ENCODE assay signal across 1 cellular context in the genomic region with DNA sequence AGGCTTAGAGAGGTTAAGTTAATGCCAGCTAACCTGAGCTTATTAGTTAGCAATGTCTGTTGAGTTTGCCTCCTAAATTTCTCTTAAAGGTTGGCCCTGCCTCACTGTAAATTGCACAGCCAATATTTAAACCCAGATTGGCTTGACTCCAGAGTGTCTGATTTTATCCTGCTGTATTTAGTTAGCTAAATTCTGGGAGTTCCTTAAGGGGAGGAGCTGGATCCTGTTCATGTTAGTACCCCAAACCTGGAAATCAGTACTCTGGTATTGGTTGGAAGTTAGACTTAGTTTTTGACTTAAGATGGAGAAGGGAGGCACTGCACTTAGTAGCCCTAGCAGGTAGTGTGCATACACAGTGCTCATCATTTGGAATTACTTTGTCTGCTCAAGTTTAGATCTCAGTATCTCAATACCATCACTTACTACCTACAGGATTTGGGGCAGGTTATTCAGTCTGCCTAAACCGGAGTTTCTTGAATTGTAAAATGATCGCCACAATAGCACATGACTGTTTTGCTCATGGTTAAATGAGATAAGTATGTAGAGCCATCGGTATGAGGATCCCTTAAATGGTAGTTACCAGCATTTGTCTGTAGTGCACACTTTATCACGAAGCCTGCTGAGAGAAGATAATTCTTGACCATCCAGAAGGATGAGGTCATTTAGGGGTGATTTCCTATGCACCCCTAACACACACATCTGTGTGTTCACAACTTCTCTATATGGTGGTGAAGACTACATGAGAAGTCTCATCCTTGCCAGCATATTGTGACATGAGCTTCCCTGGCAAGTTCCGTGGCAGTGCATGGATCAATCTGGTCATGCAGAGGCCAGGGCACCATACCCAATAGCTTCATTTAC.
TF ChIP-seq lines count a peak whose summit lies in the region.

No MANE protein-coding gene starts in this region.

TF ChIP-seq in K562, 482 proteins besides CTCF, POLR2A, EP300 and RAD21 (continued from another document and continues in another):
- TF ChIP-seq, protein P1, sequence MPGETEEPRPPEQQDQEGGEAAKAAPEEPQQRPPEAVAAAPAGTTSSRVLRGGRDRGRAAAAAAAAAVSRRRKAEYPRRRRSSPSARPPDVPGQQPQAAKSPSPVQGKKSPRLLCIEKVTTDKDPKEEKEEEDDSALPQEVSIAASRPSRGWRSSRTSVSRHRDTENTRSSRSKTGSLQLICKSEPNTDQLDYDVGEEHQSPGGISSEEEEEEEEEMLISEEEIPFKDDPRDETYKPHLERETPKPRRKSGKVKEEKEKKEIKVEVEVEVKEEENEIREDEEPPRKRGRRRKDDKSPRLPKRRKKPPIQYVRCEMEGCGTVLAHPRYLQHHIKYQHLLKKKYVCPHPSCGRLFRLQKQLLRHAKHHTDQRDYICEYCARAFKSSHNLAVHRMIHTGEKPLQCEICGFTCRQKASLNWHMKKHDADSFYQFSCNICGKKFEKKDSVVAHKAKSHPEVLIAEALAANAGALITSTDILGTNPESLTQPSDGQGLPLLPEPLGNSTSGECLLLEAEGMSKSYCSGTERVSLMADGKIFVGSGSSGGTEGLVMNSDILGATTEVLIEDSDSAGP (CRISPR knock-in tag; IDR thresholded peaks at IDR 0.05) = no peak
- TF ChIP-seq CCNT2 (IDR thresholded peaks at IDR 0.05; ENCODE audit: borderline replicate concordance, extremely low read depth, insufficient read length, low read depth, low read length) (peak; percentile 72), ZNF507 (tag; conservative IDR thresholded peaks at IDR 0.05) (no peak), BCOR (IDR thresholded peaks at IDR 0.05) (0 out of 2 replicates have a peak, but pooled peaks have one; percentile 24), CBX3 (IDR thresholded peaks at IDR 0.05; ENCODE audit: borderline replicate concordance in 1 of 2, low read length in 2 of 2) (peak in 1 of 2 experiments; percentile 67; a peak in 2 of 3 replicates), ZNF23 (CRISPR knock-in tag; IDR thresholded peaks at IDR 0.05) (no peak), ZFPM2 (CRISPR knock-in tag; IDR thresholded peaks at IDR 0.05) (0 out of 2 replicates have a peak, but pooled peaks have one; percentile 48), BRD9 (IDR thresholded peaks at IDR 0.05; ENCODE audit: low read depth, partially characterized antibody) (peak; percentile 78), NELFE (IDR thresholded peaks at IDR 0.05; ENCODE audit: insufficient read depth, insufficient read length) (no peak), TAL1 (IDR thresholded peaks at IDR 0.05) (peak; percentile 96), STAT5B (CRISPR knock-in tag; IDR thresholded peaks at IDR 0.05) (no peak), ZSCAN32 (CRISPR knock-in tag; IDR thresholded peaks at IDR 0.05) (no peak), RFX7 (CRISPR knock-in tag; IDR thresholded peaks at IDR 0.05) (no peak), TSC22D4 (tag; IDR thresholded peaks at IDR 0.05) (no peak), HMG20B (CRISPR knock-in tag; IDR thresholded peaks at IDR 0.05) (no peak), ATF1 (CRISPR knock-in tag; IDR thresholded peaks at IDR 0.05) (no peak), ATF1 (tag; IDR thresholded peaks at IDR 0.05) (peak; percentile 46), NR2C2 (CRISPR knock-in tag; IDR thresholded peaks at IDR 0.05) (no peak), NR2C2 (tag; IDR thresholded peaks at IDR 0.05) (peak; percentile 65), HSF4 (CRISPR knock-in tag; IDR thresholded peaks at IDR 0.05; ENCODE audit: borderline replicate concordance) (0 out of 2 replicates have a peak, but pooled peaks have one; percentile 2), RFX5 (IDR thresholded peaks at IDR 0.05; ENCODE audit: low read depth, low read length) (no peak), ZNF24 (IDR thresholded peaks at IDR 0.05) (no peak), ZNF165 (CRISPR knock-in tag; IDR thresholded peaks at IDR 0.05; ENCODE audit: borderline replicate concordance) (no peak), ZNF696 (CRISPR knock-in tag; conservative IDR thresholded peaks at IDR 0.05) (no peak), CBFB (CRISPR knock-in tag; IDR thresholded peaks at IDR 0.05) (no peak), YBX1 (IDR thresholded peaks at IDR 0.05) (no peak), TFAM (CRISPR knock-in tag; conservative IDR thresholded peaks at IDR 0.05) (no peak), EP400 (IDR thresholded peaks at IDR 0.05) (peak; percentile 61; the same call in 1 of the 2 replicates), GATA2 (CRISPR knock-in tag; IDR thresholded peaks at IDR 0.05) (peak; percentile 62; the same call in 1 of the 2 replicates), CREM (IDR thresholded peaks at IDR 0.05; ENCODE audit: low read depth) (peak; percentile 74), U2AF2 (optimal IDR thresholded peaks at IDR 0.05; ENCODE audit: low read depth, low read length) (no peak), ZNF668 (CRISPR knock-in tag; IDR thresholded peaks at IDR 0.05) (peak; percentile 43; the same call in 1 of the 2 replicates), KLF10 (CRISPR knock-in tag; IDR thresholded peaks at IDR 0.05) (no peak), NFE2 (IDR thresholded peaks at IDR 0.05; ENCODE audit: low read depth) (0 out of 2 replicates have a peak, but pooled peaks have one; percentile 26), RBM39 (optimal IDR thresholded peaks at IDR 0.05; ENCODE audit: low read depth, low read length) (no peak), ZNF445 (CRISPR knock-in tag; IDR thresholded peaks at IDR 0.05; ENCODE audit: low read depth) (no peak), NCOA6 (IDR thresholded peaks at IDR 0.05) (no peak), ZEB2 (IDR thresholded peaks at IDR 0.05) (peak; percentile 65), WHSC1 (IDR thresholded peaks at IDR 0.05; ENCODE audit: low read length) (no peak), ZNF57 (CRISPR knock-in tag; IDR thresholded peaks at IDR 0.05) (no peak), GATAD2B (IDR thresholded peaks at IDR 0.05; ENCODE audit: borderline replicate concordance) (peak; percentile 47; the same call in 1 of the 2 replicates), ZKSCAN8 (CRISPR knock-in tag; IDR thresholded peaks at IDR 0.05) (no peak; the same call in 1 of the 2 replicates), MIER1 (IDR thresholded peaks at IDR 0.05; ENCODE audit: low read depth) (no peak), ETS2 (tag; IDR thresholded peaks at IDR 0.05; ENCODE audit: borderline replicate concordance, poor library complexity, severe bottlenecking) (no peak), ID3 (CRISPR knock-in tag; IDR thresholded peaks at IDR 0.05) (no peak), ID3 (tag; IDR thresholded peaks at IDR 0.05) (peak; percentile 32; the same call in 1 of the 2 replicates), NFIX (CRISPR knock-in tag; IDR thresholded peaks at IDR 0.05; ENCODE audit: low read depth) (no peak), XRCC3 (IDR thresholded peaks at IDR 0.05) (no peak), IRF2 (CRISPR knock-in tag; IDR thresholded peaks at IDR 0.05) (no peak), SMARCC2 (IDR thresholded peaks at IDR 0.05; ENCODE audit: low read depth) (no peak; the same call in 1 of the 2 replicates), DEAF1 (CRISPR knock-in tag; IDR thresholded peaks at IDR 0.05) (0 out of 2 replicates have a peak, but pooled peaks have one; percentile 6), ZNF77 (CRISPR knock-in tag; IDR thresholded peaks at IDR 0.05) (no peak), KHSRP (IDR thresholded peaks at IDR 0.05) (no peak), ZKSCAN3 (CRISPR knock-in tag; IDR thresholded peaks at IDR 0.05) (no peak), NR4A1 (CRISPR knock-in tag; IDR thresholded peaks at IDR 0.05) (no peak), NR4A1 (tag; IDR thresholded peaks at IDR 0.05) (peak; percentile 56; the same call in 1 of the 2 replicates), TCF3 (CRISPR knock-in tag; IDR thresholded peaks at IDR 0.05) (peak; percentile 96)
- TF ChIP-seq, protein P2, sequence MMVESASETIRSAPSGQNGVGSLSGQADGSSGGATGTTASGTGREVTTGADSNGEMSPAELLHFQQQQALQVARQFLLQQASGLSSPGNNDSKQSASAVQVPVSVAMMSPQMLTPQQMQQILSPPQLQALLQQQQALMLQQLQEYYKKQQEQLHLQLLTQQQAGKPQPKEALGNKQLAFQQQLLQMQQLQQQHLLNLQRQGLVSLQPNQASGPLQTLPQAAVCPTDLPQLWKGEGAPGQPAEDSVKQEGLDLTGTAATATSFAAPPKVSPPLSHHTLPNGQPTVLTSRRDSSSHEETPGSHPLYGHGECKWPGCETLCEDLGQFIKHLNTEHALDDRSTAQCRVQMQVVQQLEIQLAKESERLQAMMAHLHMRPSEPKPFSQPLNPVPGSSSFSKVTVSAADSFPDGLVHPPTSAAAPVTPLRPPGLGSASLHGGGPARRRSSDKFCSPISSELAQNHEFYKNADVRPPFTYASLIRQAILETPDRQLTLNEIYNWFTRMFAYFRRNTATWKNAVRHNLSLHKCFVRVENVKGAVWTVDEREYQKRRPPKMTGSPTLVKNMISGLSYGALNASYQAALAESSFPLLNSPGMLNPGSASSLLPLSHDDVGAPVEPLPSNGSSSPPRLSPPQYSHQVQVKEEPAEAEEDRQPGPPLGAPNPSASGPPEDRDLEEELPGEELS (CRISPR knock-in tag; IDR thresholded peaks at IDR 0.05; ENCODE audit: borderline replicate concordance) = no peak
- TF ChIP-seq, protein P3, sequence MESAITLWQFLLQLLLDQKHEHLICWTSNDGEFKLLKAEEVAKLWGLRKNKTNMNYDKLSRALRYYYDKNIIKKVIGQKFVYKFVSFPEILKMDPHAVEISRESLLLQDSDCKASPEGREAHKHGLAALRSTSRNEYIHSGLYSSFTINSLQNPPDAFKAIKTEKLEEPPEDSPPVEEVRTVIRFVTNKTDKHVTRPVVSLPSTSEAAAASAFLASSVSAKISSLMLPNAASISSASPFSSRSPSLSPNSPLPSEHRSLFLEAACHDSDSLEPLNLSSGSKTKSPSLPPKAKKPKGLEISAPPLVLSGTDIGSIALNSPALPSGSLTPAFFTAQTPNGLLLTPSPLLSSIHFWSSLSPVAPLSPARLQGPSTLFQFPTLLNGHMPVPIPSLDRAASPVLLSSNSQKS (CRISPR knock-in tag; IDR thresholded peaks at IDR 0.05) = no peak
- TF ChIP-seq, protein P4, sequence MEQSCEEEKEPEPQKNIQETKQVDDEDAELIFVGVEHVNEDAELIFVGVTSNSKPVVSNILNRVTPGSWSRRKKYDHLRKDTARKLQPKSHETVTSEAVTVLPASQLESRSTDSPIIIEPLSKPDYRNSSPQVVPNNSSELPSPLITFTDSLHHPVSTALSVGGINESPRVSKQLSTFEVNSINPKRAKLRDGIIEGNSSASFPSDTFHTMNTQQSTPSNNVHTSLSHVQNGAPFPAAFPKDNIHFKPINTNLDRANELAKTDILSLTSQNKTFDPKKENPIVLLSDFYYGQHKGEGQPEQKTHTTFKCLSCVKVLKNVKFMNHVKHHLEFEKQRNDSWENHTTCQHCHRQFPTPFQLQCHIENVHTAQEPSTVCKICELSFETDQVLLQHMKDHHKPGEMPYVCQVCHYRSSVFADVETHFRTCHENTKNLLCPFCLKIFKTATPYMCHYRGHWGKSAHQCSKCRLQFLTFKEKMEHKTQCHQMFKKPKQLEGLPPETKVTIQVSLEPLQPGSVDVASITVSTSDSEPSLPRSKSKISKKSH (CRISPR knock-in tag; IDR thresholded peaks at IDR 0.05) = no peak
- TF ChIP-seq, protein P5, sequence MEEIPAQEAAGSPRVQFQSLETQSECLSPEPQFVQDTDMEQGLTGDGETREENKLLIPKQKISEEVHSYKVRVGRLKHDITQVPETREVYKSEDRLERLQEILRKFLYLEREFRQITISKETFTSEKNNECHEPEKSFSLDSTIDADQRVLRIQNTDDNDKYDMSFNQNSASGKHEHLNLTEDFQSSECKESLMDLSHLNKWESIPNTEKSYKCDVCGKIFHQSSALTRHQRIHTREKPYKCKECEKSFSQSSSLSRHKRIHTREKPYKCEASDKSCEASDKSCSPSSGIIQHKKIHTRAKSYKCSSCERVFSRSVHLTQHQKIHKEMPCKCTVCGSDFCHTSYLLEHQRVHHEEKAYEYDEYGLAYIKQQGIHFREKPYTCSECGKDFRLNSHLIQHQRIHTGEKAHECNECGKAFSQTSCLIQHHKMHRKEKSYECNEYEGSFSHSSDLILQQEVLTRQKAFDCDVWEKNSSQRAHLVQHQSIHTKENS (CRISPR knock-in tag; IDR thresholded peaks at IDR 0.05) = no peak
- TF ChIP-seq, protein P6, sequence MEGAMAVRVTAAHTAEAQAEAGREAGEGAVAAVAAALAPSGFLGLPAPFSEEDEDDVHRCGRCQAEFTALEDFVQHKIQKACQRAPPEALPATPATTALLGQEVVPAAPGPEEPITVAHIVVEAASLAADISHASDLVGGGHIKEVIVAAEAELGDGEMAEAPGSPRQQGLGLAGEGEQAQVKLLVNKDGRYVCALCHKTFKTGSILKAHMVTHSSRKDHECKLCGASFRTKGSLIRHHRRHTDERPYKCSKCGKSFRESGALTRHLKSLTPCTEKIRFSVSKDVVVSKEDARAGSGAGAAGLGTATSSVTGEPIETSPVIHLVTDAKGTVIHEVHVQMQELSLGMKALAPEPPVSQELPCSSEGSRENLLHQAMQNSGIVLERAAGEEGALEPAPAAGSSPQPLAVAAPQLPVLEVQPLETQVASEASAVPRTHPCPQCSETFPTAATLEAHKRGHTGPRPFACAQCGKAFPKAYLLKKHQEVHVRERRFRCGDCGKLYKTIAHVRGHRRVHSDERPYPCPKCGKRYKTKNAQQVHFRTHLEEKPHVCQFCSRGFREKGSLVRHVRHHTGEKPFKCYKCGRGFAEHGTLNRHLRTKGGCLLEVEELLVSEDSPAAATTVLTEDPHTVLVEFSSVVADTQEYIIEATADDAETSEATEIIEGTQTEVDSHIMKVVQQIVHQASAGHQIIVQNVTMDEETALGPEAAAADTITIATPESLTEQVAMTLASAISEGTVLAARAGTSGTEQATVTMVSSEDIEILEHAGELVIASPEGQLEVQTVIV (CRISPR knock-in tag; IDR thresholded peaks at IDR 0.05; ENCODE audit: borderline replicate concordance) = no peak
